In the genomic region with DNA sequence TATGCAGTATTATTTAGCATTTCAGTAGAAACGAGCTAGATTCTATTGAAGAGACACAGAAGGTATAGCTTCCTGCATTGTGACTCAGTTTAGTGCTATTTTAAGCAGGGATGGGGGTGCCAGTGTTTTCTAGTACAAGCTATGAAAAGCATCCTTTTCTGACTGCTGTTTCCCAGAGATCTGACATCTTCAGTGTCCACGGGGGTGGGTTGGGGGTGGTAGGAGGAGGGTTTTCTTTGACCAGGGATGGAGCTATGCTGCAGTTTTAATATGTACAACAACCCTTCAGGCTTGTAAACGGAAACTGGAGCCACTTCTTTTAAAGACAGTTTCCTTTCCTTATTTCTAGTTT, we compare ENCODE assay signal across 9 cellular contexts. TPM values are rescaled to one million over a fixed set of nuclear protein-coding genes. Genes with fewer than 3 reads are reported as not detected.
DNase-seq lines count a peak whose midpoint lies in the region; ATAC-seq and TF ChIP-seq lines count a peak whose summit lies in the region.
"Had no signal": no experiment of that assay in that cellular context is flagged by ENCODE, and none has a peak within 500 bp of the region (broad histone marks: within the 10 kb centered on the region; RNA-seq: fewer than 3 reads in every experiment).

No MANE protein-coding gene starts in this region.

- TF ChIP-seq POLR2A in stomach (IDR thresholded peaks at IDR 0.05) = no peak

- no peak for TF ChIP-seq EP300 in stomach (IDR thresholded peaks at IDR 0.05)

- peak; percentile 10 for ATAC-seq in SK-N-SH treated with all-trans-retinoic acid at 6 μM for 48 hours
- no peak for ATAC-seq in GM18520 (IDR thresholded peaks at IDR 0.05; ENCODE audit: unreplicated experiment)
- ATAC-seq in GM21381 (IDR thresholded peaks at IDR 0.05; ENCODE audit: unreplicated experiment) = no peak

- H3K9me3 ChIP-seq in stomach = no peaks in the 10 kb centered on the region

- 1 to 6% (median 2%) methylated on average over 3 of the region's 3 CpGs for WGBS in stomach, 5 donors

- no peak for TF ChIP-seq CTCF in stomach (IDR thresholded peaks at IDR 0.05)

- DNase-seq in DMS53 (lab: John Stamatoyannopoulos, UW) (peak; percentile 43), DMS53 treated with DMSO at 0.1 percent for 48 hours (lab: John Stamatoyannopoulos, UW; ENCODE audit: unreplicated experiment) (no peak), hippocampal formation (lab: John Stamatoyannopoulos, UW) (peak; percentile 18 to 61), stomach (no peak), LoVo (ENCODE audit: low spot score) (no peak)

- H3K27me3 ChIP-seq in stomach = peaks cover 0 to 7% (median 0%) of the 10 kb centered on the region in 3 donors

- intact Hi-C loops in stomach (cut with DNase I; ENCODE audit: low total_unique reads) = no loop called here

- peak overlapping the region in 4 of 5 donors; percentile 89 to 92 (median 91) for H3K27ac ChIP-seq in stomach

- peak overlapping the region; percentile 65 to 83 (median 78) for H3K4me3 ChIP-seq in stomach

- H3K4me1 ChIP-seq in stomach = peaks cover 0 to 35% (median 16%) of the 10 kb centered on the region in 4 donors

- H3K36me3 ChIP-seq in stomach = no peaks in the 10 kb centered on the region

TF ChIP-seq in SK-N-SH treated with all-trans-retinoic acid at 6 μM for 48 hours, 23 proteins besides CTCF, POLR2A, EP300 and RAD21:
- no peak for TF ChIP-seq ARNTL (CRISPR knock-in tag; IDR thresholded peaks at IDR 0.05; ENCODE audit: borderline replicate concordance, low read depth)
- TF ChIP-seq BACH2 (CRISPR knock-in tag; IDR thresholded peaks at IDR 0.05; ENCODE audit: borderline replicate concordance) = no peak

RNA-seq across cellular contexts. Expression of a gene that starts 2.7 kb away (rescaled TPM):
- total RNA-seq in stomach = 10 to 100 TPM in 3 of 5 donors, 1 to 10 TPM in 2; 1.2 to 35.4 (median 13.4) TPM
- polyA plus RNA-seq in stomach = 1 to 10 TPM; 4.0 to 7.9 (median 4.4) TPM
- polyA plus RNA-seq: IgD-negative memory B cell had no signal

Comparison
In these comparisons a context has a peak if more than half of its experiments do, and no peak if none do; other contexts are left out.
1. DNase-seq: peak in DMS53 (single experiment) and hippocampal formation (2 of 2); none in DMS53 treated with DMSO at 0.1 percent for 48 hours (single experiment), stomach (single experiment) and LoVo (single experiment).